In the genomic region with DNA sequence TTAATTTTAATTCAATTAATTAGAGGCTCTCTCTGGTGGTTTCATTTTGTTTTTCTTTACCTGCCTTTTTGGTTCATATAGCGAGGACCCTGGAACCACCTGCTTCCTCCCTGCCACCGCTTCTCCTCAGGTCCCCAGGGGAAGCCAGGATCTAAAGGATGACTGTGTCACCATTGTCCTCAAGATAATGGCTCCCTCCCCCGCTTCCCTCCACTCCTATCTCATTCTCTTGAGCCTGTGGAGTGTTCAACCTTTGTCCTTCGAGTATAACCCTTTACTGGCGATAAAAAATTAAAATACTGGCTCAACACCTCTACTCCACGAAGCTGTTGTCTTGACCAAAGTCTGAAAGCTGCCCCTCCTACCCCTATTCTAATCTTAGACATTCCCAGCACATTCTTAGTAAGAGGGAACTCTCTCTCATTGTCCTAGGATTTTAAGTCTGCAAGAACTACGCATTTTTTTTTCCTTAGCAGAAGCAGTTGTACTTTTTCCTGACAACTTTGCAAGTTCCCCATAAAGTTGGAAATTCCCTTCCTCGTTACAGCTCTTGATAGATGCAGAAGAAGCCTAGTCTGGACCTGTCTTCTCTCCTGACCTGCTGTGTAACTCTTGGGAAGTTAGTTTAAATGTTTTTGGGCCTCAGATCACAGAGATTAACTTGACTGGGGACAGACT, we compare ENCODE assay signal across 1 cellular context.
TF ChIP-seq lines count a peak whose summit lies in the region.

No MANE protein-coding gene starts in this region.

TF ChIP-seq in HepG2, 621 proteins besides CTCF, POLR2A, EP300 and RAD21:
- TF ChIP-seq PLRG1 (conservative IDR thresholded peaks at IDR 0.05) = no peak
